In the genomic region with DNA sequence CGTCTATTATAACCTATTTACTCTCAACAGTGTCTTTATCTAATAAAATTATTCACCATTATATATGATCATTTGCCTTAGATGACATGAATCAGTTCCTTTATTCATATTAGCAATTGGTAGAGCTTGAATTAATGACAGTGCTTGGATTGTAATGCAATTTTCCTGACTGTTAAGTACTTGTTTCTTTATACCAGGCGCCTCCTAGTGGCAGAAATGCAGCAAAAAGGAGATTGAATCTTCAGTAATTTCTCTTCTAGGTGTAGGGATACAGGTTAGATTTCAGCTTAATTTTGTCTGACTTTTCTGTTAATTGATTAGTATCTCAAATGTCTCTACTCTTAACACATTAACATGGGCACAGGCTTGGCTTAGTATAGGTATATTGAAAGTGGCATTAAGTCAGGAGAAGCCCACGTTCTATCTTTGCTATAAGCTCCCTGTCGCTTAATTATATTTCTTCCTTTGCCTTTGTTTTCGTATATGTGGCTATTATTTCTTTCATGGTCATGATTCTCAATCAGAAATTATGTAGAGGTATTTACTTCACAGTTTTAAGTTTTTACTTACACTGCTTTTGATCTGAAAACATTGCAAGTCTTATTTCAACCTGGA, we compare ENCODE assay signal across 8 cellular contexts. TPM values are rescaled to one million over a fixed set of nuclear protein-coding genes. Genes with fewer than 3 reads are reported as not detected.
DNase-seq lines count a peak whose midpoint lies in the region; ATAC-seq lines count a peak whose summit lies in the region.

No MANE protein-coding gene starts in this region.

- intact Hi-C loops in Right ventricle myocardium superior (cut with DNase I): loop anchor here (2.0 to 5.0 kb wide), 3 partner anchors 350 to 560 kb away; no protein-coding TSS in a partner anchor

- DNase-seq in GM03348 (ENCODE audit: low spot score) (peak; percentile 61), M059J (ENCODE audit: low read depth) (peak; percentile 67), RPMI8226 (peak; percentile 62), Right ventricle myocardium superior (peak; percentile 48), putamen (ENCODE audit: low spot score) (peak; percentile 75)
- peak; percentile 60 for DNase-seq in activated naive CD4-positive, alpha-beta T cell treated with anti-CD3 and anti-CD28 coated beads, Interleukin-2, amount 50 U/mL, for 16 hours

- ATAC-seq in Right ventricle myocardium superior (ENCODE audit: poor library complexity): peak; percentile 76
- ATAC-seq in GM21526 (IDR thresholded peaks at IDR 0.05; ENCODE audit: low FRiP score, unreplicated experiment): no peak
- ATAC-seq in GM19397 (IDR thresholded peaks at IDR 0.05; ENCODE audit: unreplicated experiment): no peak

RNA-seq across cellular contexts. Expression of gene LHFPL6, which starts 9.1 kb away (rescaled TPM):
- 24.9 and 39.0 TPM in 2 replicates for total RNA-seq in M059J (2014; rRNA removed; shearing (Covaris generic))
- total RNA-seq in Right ventricle myocardium superior: 53.0 TPM

RNA-seq across cellular contexts. Expression of gene COG6, which starts 43.3 kb away (rescaled TPM):
- 24.1 and 26.0 TPM in 2 replicates for total RNA-seq in M059J (2014; rRNA removed; shearing (Covaris generic))
- 21.9 TPM for total RNA-seq in Right ventricle myocardium superior
